Comparison of ENCODE assay signal across 14 cellular contexts in genomic region chr13:33218020-33218419, GRCh38.
DNase-seq lines count a peak whose midpoint lies in the region; ATAC-seq, FAIRE-seq and TF ChIP-seq lines count a peak whose summit lies in the region.
"Had no signal": no experiment of that assay in that cellular context is flagged by ENCODE, and none has a peak within 500 bp of the region (broad histone marks: within the 10 kb centered on the region; RNA-seq: fewer than 3 reads in every experiment).

No MANE protein-coding gene starts in this region.

- H3K36me3 ChIP-seq in PC-3 (ENCODE audit: low read depth, low read length): 0 out of 2 replicates have a peak, but pooled peaks cover 6% of the 10 kb centered on the region
- H3K36me3 ChIP-seq: adrenal gland, Peyer's patch had no signal

- POLR2A ChIA-PET in PC-3 (lab: Charles Lee; ENCODE audit: unreplicated experiment): no interaction called here

- ATAC-seq in PC-3 (peak; percentile 83), GM21526 (IDR thresholded peaks at IDR 0.05; ENCODE audit: low FRiP score, unreplicated experiment) (no peak)

- peak overlapping the region; percentile 46 for H3K9ac ChIP-seq in PC-3 (ENCODE audit: low read length)

- no peaks in the 10 kb centered on the region for H3K27me3 Mint-ChIP-seq in Calu3 (ENCODE audit: unreplicated experiment)
- H3K27me3 Mint-ChIP-seq: B cell had no signal

- H3K79me2 ChIP-seq in PC-3 (ENCODE audit: low read length): peaks cover 60% of the 10 kb centered on the region

- peaks cover 4% of the 10 kb centered on the region for H3F3A ChIP-seq in PC-3 (ENCODE audit: low read length, unreplicated experiment)

- H3K9me3 ChIP-seq in PC-3 (ENCODE audit: low read length): no peaks in the 10 kb centered on the region
- H3K9me3 ChIP-seq: adrenal gland, Peyer's patch had no signal

- no peaks in the 10 kb centered on the region for H3K27me3 ChIP-seq in PC-3 (ENCODE audit: low read length)
- H3K27me3 ChIP-seq: adrenal gland, Peyer's patch had no signal

- H2AFZ ChIP-seq in PC-3 (ENCODE audit: low read length): no peak overlapping the region

- peaks cover 28% of the 10 kb centered on the region for H3K4me1 ChIP-seq in PC-3 (ENCODE audit: insufficient read depth, low read length)

- H3K4me3 Mint-ChIP-seq in Calu3 (ENCODE audit: low read depth, unreplicated experiment): peak overlapping the region; percentile 6
- H3K4me3 Mint-ChIP-seq: B cell; natural killer cell treated with Interleukin-12 subunit alpha and Interleukin-12 subunit beta and Interleukin-15 and Interleukin-18, amount 100 ng/mL, for 72 hours had no signal

- no peaks in the 10 kb centered on the region for H3K9me2 ChIP-seq in PC-3 (replicated peaks; ENCODE audit: low read length)

- H4K20me1 ChIP-seq in PC-3 (ENCODE audit: low read length): no peaks in the 10 kb centered on the region

- peak overlapping the region; percentile 23; the same call in 1 of the 2 replicates for H3K4me3 ChIP-seq in PC-3 (ENCODE audit: low read length)
- H3K4me3 ChIP-seq in epithelial cell of esophagus (ENCODE audit: low read length): no peak overlapping the region
- H3K4me3 ChIP-seq: adrenal gland, Peyer's patch had no signal

- TF ChIP-seq CTCF in Calu3 (IDR thresholded peaks at IDR 0.05; ENCODE audit: unreplicated experiment) (no peak), PC-3 (conservative IDR thresholded peaks at IDR 0.05; ENCODE audit: low read depth, low read length) (no peak), epithelial cell of esophagus (IDR thresholded peaks at IDR 0.05; ENCODE audit: insufficient read depth, low read depth, low read length, missing control alignments) (no peak), D721Med (IDR thresholded peaks at IDR 0.05; ENCODE audit: insufficient read depth, missing control alignments) (no peak)

- CTCF ChIA-PET in Calu3 (lab: Charles Lee) (interaction anchor here (0.9 to 1.2 kb wide), 2 partner anchors 11 to 48 kb away, joined by 3 to 4 read pairs; no protein-coding TSS in a partner anchor), PC-3 (lab: Charles Lee) (no interaction called here)

- H3K9me3 Mint-ChIP-seq in Calu3 (ENCODE audit: low read depth, unreplicated experiment): no peaks in the 10 kb centered on the region
- H3K9me3 Mint-ChIP-seq: natural killer cell treated with Interleukin-12 subunit alpha and Interleukin-12 subunit beta and Interleukin-15 and Interleukin-18, amount 100 ng/mL, for 72 hours had no signal

- intact Hi-C loops in Calu3 (cut with micrococcal nuclease; ENCODE audit: unreplicated experiment): no loop called here
- intact Hi-C loops in PC-3 (cut with micrococcal nuclease): loop anchor here (10.0 kb wide), 1 partner anchor 507 kb away; no protein-coding TSS in a partner anchor

- peak overlapping the region; percentile 90 for H3K27ac ChIP-seq in PC-3 (ENCODE audit: low read length)
- H3K27ac ChIP-seq: Peyer's patch had no signal

- DNase-seq in Calu3 (peak; percentile 30), PC-3 (peak; percentile 88), epithelial cell of esophagus (ENCODE audit: low read depth) (peak; percentile 92), myocyte (ENCODE audit: low read depth) (peak; percentile 75), D721Med (ENCODE audit: insufficient read length, low spot score) (no peak)
- DNase-seq in activated CD8-positive, alpha-beta memory T cell treated with anti-CD3 and anti-CD28 coated beads, Interleukin-2, amount 50 U/mL, for 48 hours: no peak
- no peak for DNase-seq in effector CD8-positive, alpha-beta T cell (lab: John Stamatoyannopoulos, UW)
- DNase-seq: activated CD8-positive, alpha-beta memory T cell treated with anti-CD3 and anti-CD28 coated beads, Interleukin-2, amount 50 U/mL, for 4 hours; NCI-H2227 treated with DMSO at 0.1 percent for 48 hours; Peyer's patch had no signal

- BruUV-seq in Calu3 (replicated peaks; lab: Mats Ljungman, UMichigan) (no TSS peak), PC-3 (replicated peaks; lab: Mats Ljungman, UMichigan) (no TSS peak)

- peaks cover 56% of the 10 kb centered on the region for H3K4me1 Mint-ChIP-seq in Calu3 (ENCODE audit: low read depth, unreplicated experiment)
- H3K4me1 Mint-ChIP-seq: B cell had no signal

- FAIRE-seq in D721Med (lab: Jason Lieb, UNC): no peak

- peak overlapping the region; percentile 73 for H3K27ac Mint-ChIP-seq in Calu3 (ENCODE audit: unreplicated experiment)
- H3K27ac Mint-ChIP-seq: B cell; natural killer cell treated with Interleukin-12 subunit alpha and Interleukin-12 subunit beta and Interleukin-15 and Interleukin-18, amount 100 ng/mL, for 72 hours had no signal

- H3K36me3 Mint-ChIP-seq in Calu3 (ENCODE audit: insufficient read depth, unreplicated experiment): no peaks in the 10 kb centered on the region
- H3K36me3 Mint-ChIP-seq: natural killer cell treated with Interleukin-12 subunit alpha and Interleukin-12 subunit beta and Interleukin-15 and Interleukin-18, amount 100 ng/mL, for 72 hours had no signal

- peak overlapping the region; percentile 73 for H3K4me2 ChIP-seq in PC-3 (ENCODE audit: low read length)

Comparison
In these comparisons a context has a peak if more than half of its experiments do, and no peak if none do; other contexts are left out.
1. DNase-seq: peak in Calu3 (single experiment), PC-3 (single experiment), epithelial cell of esophagus (single experiment) and myocyte (single experiment); none in activated CD8-positive, alpha-beta memory T cell treated with anti-CD3 and anti-CD28 coated beads, Interleukin-2, amount 50 U/mL, for 48 hours (single experiment), D721Med (single experiment) and effector CD8-positive, alpha-beta T cell (single experiment).